In genomic region chr1:64098436-64098835, GRCh38 we compare ENCODE assay signal across 16 cellular contexts.
"Had no signal": no experiment of that assay in that cellular context is flagged by ENCODE, and none has a peak within 500 bp of the region (broad histone marks: within the 10 kb centered on the region; RNA-seq: fewer than 3 reads in every experiment).

No MANE protein-coding gene starts in this region.

- H3K27me3 ChIP-seq: brain microvascular endothelial cell, stomach had no signal

- H3K4me3 Mint-ChIP-seq: activated CD4-positive, alpha-beta T cell treated with anti-CD3 and anti-CD28 coated beads, Interleukin-2, amount 10 ng/mL, durations not matched to agents 24 days and 14 days; dendritic cell treated with granulocyte-macrophage colony-stimulating factor and Interleukin-4, amounts not matched to agents 40 ng/mL and 50 ng/mL, for 4 days; natural killer cell treated with Interleukin-12 subunit alpha and Interleukin-12 subunit beta and Interleukin-15 and Interleukin-18, amount 100 ng/mL, for 72 hours had no signal

- H3K4me1 Mint-ChIP-seq: activated CD4-positive, alpha-beta T cell treated with anti-CD3 and anti-CD28 coated beads, Interleukin-2, amount 10 ng/mL, durations not matched to agents 24 days and 14 days had no signal

- H3K27ac Mint-ChIP-seq: activated CD4-positive, alpha-beta T cell treated with anti-CD3 and anti-CD28 coated beads, Interleukin-2, amount 10 ng/mL, durations not matched to agents 24 days and 14 days; dendritic cell treated with granulocyte-macrophage colony-stimulating factor and Interleukin-4, amounts not matched to agents 40 ng/mL and 50 ng/mL, for 4 days; natural killer cell treated with Interleukin-12 subunit alpha and Interleukin-12 subunit beta and Interleukin-15 and Interleukin-18, amount 100 ng/mL, for 72 hours had no signal

- H3K27me3 Mint-ChIP-seq: dendritic cell treated with granulocyte-macrophage colony-stimulating factor and Interleukin-4, amounts not matched to agents 40 ng/mL and 50 ng/mL, for 4 days had no signal

- H3K27ac ChIP-seq: brain microvascular endothelial cell, epithelial cell of prostate, thoracic aorta had no signal

- DNase-seq: activated CD4-positive, alpha-beta T cell treated with anti-CD3 and anti-CD28 coated beads, Interleukin-2, amount 10 ng/mL, durations not matched to agents 24 days and 14 days; activated CD4-positive, CD25-positive, alpha-beta regulatory T cell; activated CD8-positive, alpha-beta memory T cell treated with anti-CD3 and anti-CD28 coated beads, Interleukin-2, amount 50 U/mL, for 48 hours; activated naive CD4-positive, alpha-beta T cell; anterior cingulate cortex; brain microvascular endothelial cell; effector memory CD4-positive, alpha-beta T cell; foreskin melanocyte; stimulated activated CD4-positive, alpha-beta T cell treated with anti-CD3 and anti-CD28 coated beads, Interleukin-12 subunit alpha, Interleukin-12 subunit beta, amount 100 ng/mL, for 4 hours; stimulated activated CD4-positive, alpha-beta T cell treated with anti-CD3 and anti-CD28 coated beads, Interleukin-2, amount 100 ng/mL, for 24 hours; stomach had no signal

- H3K36me3 Mint-ChIP-seq: natural killer cell treated with Interleukin-12 subunit alpha and Interleukin-12 subunit beta and Interleukin-15 and Interleukin-18, amount 100 ng/mL, for 72 hours had no signal

- H3K4me3 ChIP-seq: stomach, thoracic aorta had no signal

- H3K36me3 ChIP-seq: brain microvascular endothelial cell, stomach, thoracic aorta had no signal

- ATAC-seq: left lobe of liver; natural killer cell treated with Interleukin-12 subunit alpha and Interleukin-12 subunit beta and Interleukin-15 and Interleukin-18, amount 100 ng/mL, for 72 hours had no signal

- H3K9me3 ChIP-seq: stomach, thoracic aorta had no signal

- H3K9me3 Mint-ChIP-seq: activated CD4-positive, alpha-beta T cell treated with anti-CD3 and anti-CD28 coated beads, Interleukin-2, amount 10 ng/mL, durations not matched to agents 24 days and 14 days; dendritic cell treated with granulocyte-macrophage colony-stimulating factor and Interleukin-4, amounts not matched to agents 40 ng/mL and 50 ng/mL, for 4 days; natural killer cell treated with Interleukin-12 subunit alpha and Interleukin-12 subunit beta and Interleukin-15 and Interleukin-18, amount 100 ng/mL, for 72 hours had no signal
